9 cellular contexts compared by ENCODE assay signal in genomic region chr3:66138336-66139234, GRCh38.
DNase-seq lines count a peak whose midpoint lies in the region; ATAC-seq, FAIRE-seq and TF ChIP-seq lines count a peak whose summit lies in the region.
"Had no signal": no experiment of that assay in that cellular context is flagged by ENCODE, and none has a peak within 500 bp of the region (broad histone marks: within the 10 kb centered on the region; RNA-seq: fewer than 3 reads in every experiment).

No MANE protein-coding gene starts in this region.

- no peaks in the 10 kb centered on the region for H3K27me3 Mint-ChIP-seq in chondrocyte (ENCODE audit: low read depth)

- H3K4me2 ChIP-seq in OCI-LY3 (ENCODE audit: low read length) = no peak overlapping the region

- no peak overlapping the region for H2AFZ ChIP-seq in OCI-LY3 (ENCODE audit: low read depth, low read length)

- no peak overlapping the region for H3K4me3 ChIP-seq in OCI-LY3 (ENCODE audit: low read length)

- no peak overlapping the region for H3K9ac ChIP-seq in OCI-LY3 (ENCODE audit: low read length)

- H3K4me1 ChIP-seq in OCI-LY3 (ENCODE audit: low read length) = no peaks in the 10 kb centered on the region

- H3K36me3 Mint-ChIP-seq in chondrocyte (ENCODE audit: low read depth) = no peaks in the 10 kb centered on the region
- H3K36me3 Mint-ChIP-seq: activated naive CD8-positive, alpha-beta T cell had no signal

- ATAC-seq in HG03108 (IDR thresholded peaks at IDR 0.05; ENCODE audit: unreplicated experiment) = no peak

- no peak overlapping the region for H3K27ac Mint-ChIP-seq in chondrocyte (ENCODE audit: unreplicated experiment)
- H3K27ac Mint-ChIP-seq: activated naive CD8-positive, alpha-beta T cell had no signal

- H3K36me3 ChIP-seq in OCI-LY3 (replicated peaks; ENCODE audit: low read depth, low read length) = no peaks in the 10 kb centered on the region

- H3K9me3 Mint-ChIP-seq in chondrocyte (ENCODE audit: low read depth) = no peaks in the 10 kb centered on the region

- H4K20me1 ChIP-seq in OCI-LY3 (ENCODE audit: insufficient read depth, low read length) = no peaks in the 10 kb centered on the region

- peak; percentile 83 for TF ChIP-seq CTCF in OCI-LY3 (IDR thresholded peaks at IDR 0.05; ENCODE audit: low read depth, low read length)
- peak; percentile 92 for TF ChIP-seq CTCF in chondrocyte (IDR thresholded peaks at IDR 0.05)

- no peaks in the 10 kb centered on the region for H3K79me2 ChIP-seq in OCI-LY3 (ENCODE audit: low read length)

- H3K9me3 ChIP-seq in OCI-LY3 (ENCODE audit: insufficient read depth, low read length) = no peaks in the 10 kb centered on the region

- peaks cover 17% of the 10 kb centered on the region for H3K4me1 Mint-ChIP-seq in chondrocyte (ENCODE audit: low read depth)

- H3K4me3 Mint-ChIP-seq in chondrocyte (ENCODE audit: unreplicated experiment) = no peak overlapping the region
- H3K4me3 Mint-ChIP-seq: activated naive CD8-positive, alpha-beta T cell had no signal

- peak; percentile 30 for FAIRE-seq in urothelium cell line (lab: Jason Lieb, UNC)

- no peak overlapping the region for H3K27ac ChIP-seq in OCI-LY3 (ENCODE audit: low read length)

- peaks cover 30% of the 10 kb centered on the region; the same call in 1 of the 2 replicates for H3K27me3 ChIP-seq in OCI-LY3 (ENCODE audit: low read depth, low read length)

- DNase-seq in activated CD8-positive, alpha-beta memory T cell treated with anti-CD3 and anti-CD28 coated beads, Interleukin-2, amount 50 U/mL, for 48 hours = peak; percentile 52
- no peak for DNase-seq in activated CD8-positive, alpha-beta memory T cell treated with anti-CD3 and anti-CD28 coated beads, Interleukin-2, amount 50 U/mL, for 4 hours
- DNase-seq in HPDE6-E6E7 (ENCODE audit: extremely low spot score) (peak; percentile 19), chondrocyte (ENCODE audit: low spot score) (no peak), kidney tubule cell (ENCODE audit: low spot score) (peak; percentile 71), urothelium cell line (ENCODE audit: low spot score) (peak; percentile 76)

Comparison
In these comparisons a context has a peak if more than half of its experiments do, and no peak if none do; other contexts are left out.
1. DNase-seq: peak in activated CD8-positive, alpha-beta memory T cell treated with anti-CD3 and anti-CD28 coated beads, Interleukin-2, amount 50 U/mL, for 48 hours (single experiment), HPDE6-E6E7 (single experiment), kidney tubule cell (single experiment) and urothelium cell line (single experiment); none in activated CD8-positive, alpha-beta memory T cell treated with anti-CD3 and anti-CD28 coated beads, Interleukin-2, amount 50 U/mL, for 4 hours (single experiment) and chondrocyte (single experiment).